Comparison of ENCODE assay signal across 39 cellular contexts in genomic region chr3:144930431-144930830, GRCh38.
"Had no signal": no experiment of that assay in that cellular context is flagged by ENCODE, and none has a peak within 500 bp of the region (broad histone marks: within the 10 kb centered on the region; RNA-seq: fewer than 3 reads in every experiment).

No MANE protein-coding gene starts in this region.

- H3K36me3 Mint-ChIP-seq: activated naive CD4-positive, alpha-beta T cell treated with anti-CD3 and anti-CD28 coated beads, Interleukin-2, amount 10 ng/mL, durations not matched to agents 7 days and 5 days; activated naive CD4-positive, alpha-beta T cell treated with anti-CD3 and anti-CD28 coated beads, Interleukin-2, amount 50 U/mL, for 24 hours; activated naive CD4-positive, alpha-beta T cell treated with anti-CD3 and anti-CD28 coated beads, Interleukin-2, amount 50 U/mL, for 72 hours; activated naive CD8-positive, alpha-beta T cell; activated naive CD8-positive, alpha-beta T cell treated with anti-CD3 and anti-CD28 coated beads for 36 hours; activated naive CD8-positive, alpha-beta T cell treated with anti-CD3 and anti-CD28 coated beads, Interleukin-2, amount 10 ng/mL, durations not matched to agents 7 days and 5 days; brain had no signal

- H3K36me3 ChIP-seq: adrenal gland, ascending aorta, brain microvascular endothelial cell, breast epithelium, cardiac muscle cell had no signal

- FAIRE-seq: astrocyte, bronchial epithelial cell had no signal

- H3K27me3 Mint-ChIP-seq: activated naive CD4-positive, alpha-beta T cell treated with anti-CD3 and anti-CD28 coated beads, Interleukin-2, amount 10 ng/mL, durations not matched to agents 7 days and 5 days; activated naive CD4-positive, alpha-beta T cell treated with anti-CD3 and anti-CD28 coated beads, Interleukin-2, amount 50 U/mL, for 24 hours; activated naive CD8-positive, alpha-beta T cell; activated naive CD8-positive, alpha-beta T cell treated with anti-CD3 and anti-CD28 coated beads for 36 hours; activated naive CD8-positive, alpha-beta T cell treated with anti-CD3 and anti-CD28 coated beads, Interleukin-2, amount 10 ng/mL, durations not matched to agents 7 days and 5 days; activated naive CD8-positive, alpha-beta T cell treated with anti-CD3 and anti-CD28 coated beads, Interleukin-2, amount 50 U/mL, for 24 hours; activated T-cell treated with anti-CD3 and anti-CD28 coated beads, Interleukin-2, amount 50 U/mL, for 24 hours; activated T-helper 17 cell treated with anti-CD3 and anti-CD28 coated beads, Interleukin-2, amount 50 U/mL, for 72 hours; central memory CD8-positive, alpha-beta T cell had no signal

- H3K4me3 Mint-ChIP-seq: activated naive CD4-positive, alpha-beta T cell treated with anti-CD3 and anti-CD28 coated beads for 36 hours; activated naive CD4-positive, alpha-beta T cell treated with anti-CD3 and anti-CD28 coated beads, Interleukin-2, amount 10 ng/mL, durations not matched to agents 7 days and 5 days; activated naive CD4-positive, alpha-beta T cell treated with anti-CD3 and anti-CD28 coated beads, Interleukin-2, amount 50 U/mL, for 24 hours; activated naive CD8-positive, alpha-beta T cell; activated naive CD8-positive, alpha-beta T cell treated with anti-CD3 and anti-CD28 coated beads for 36 hours; activated naive CD8-positive, alpha-beta T cell treated with anti-CD3 and anti-CD28 coated beads, Interleukin-2, amount 10 ng/mL, durations not matched to agents 7 days and 5 days; activated naive CD8-positive, alpha-beta T cell treated with anti-CD3 and anti-CD28 coated beads, Interleukin-2, amount 50 U/mL, for 24 hours; activated T-cell treated with anti-CD3 and anti-CD28 coated beads, Interleukin-2, amount 50 U/mL, for 24 hours; activated T-cell treated with anti-CD3 and anti-CD28 coated beads, Interleukin-2, amount 50 U/mL, for 4 hours; activated T-cell treated with anti-CD3 and anti-CD28 coated beads, Interleukin-2, amount 50 U/mL, for 72 hours; activated T-helper 1 cell treated with anti-CD3 and anti-CD28 coated beads, Interleukin-12 subunit alpha, Interleukin-12 subunit beta, Interleukin-2, Interleukin-4 antibody, amounts not matched to agents 30 ng/mL and 10 ng/mL and 1 ng/mL, durations not matched to agents 14 hours and 24 hours and 36 hours; activated T-helper 17 cell treated with anti-CD3 and anti-CD28 coated beads, Interleukin-2, amount 50 U/mL, for 72 hours; brain; central memory CD8-positive, alpha-beta T cell had no signal

- H3K9me3 Mint-ChIP-seq: activated naive CD4-positive, alpha-beta T cell treated with anti-CD3 and anti-CD28 coated beads for 36 hours; activated naive CD8-positive, alpha-beta T cell treated with anti-CD3 and anti-CD28 coated beads, Interleukin-2, amount 10 ng/mL, durations not matched to agents 7 days and 5 days; activated T-cell treated with anti-CD3 and anti-CD28 coated beads, Interleukin-2, amount 50 U/mL, for 24 hours; activated T-helper 1 cell treated with anti-CD3 and anti-CD28 coated beads, Interleukin-12 subunit alpha, Interleukin-12 subunit beta, Interleukin-2, Interleukin-4 antibody, amounts not matched to agents 30 ng/mL and 10 ng/mL and 1 ng/mL, durations not matched to agents 14 hours and 24 hours and 36 hours had no signal

- H3K27ac Mint-ChIP-seq: activated naive CD4-positive, alpha-beta T cell treated with anti-CD3 and anti-CD28 coated beads for 36 hours; activated naive CD4-positive, alpha-beta T cell treated with anti-CD3 and anti-CD28 coated beads, Interleukin-2, amount 10 ng/mL, durations not matched to agents 7 days and 5 days; activated naive CD4-positive, alpha-beta T cell treated with anti-CD3 and anti-CD28 coated beads, Interleukin-2, amount 50 U/mL, for 24 hours; activated naive CD4-positive, alpha-beta T cell treated with anti-CD3 and anti-CD28 coated beads, Interleukin-2, amount 50 U/mL, for 72 hours; activated naive CD8-positive, alpha-beta T cell; activated naive CD8-positive, alpha-beta T cell treated with anti-CD3 and anti-CD28 coated beads for 36 hours; activated naive CD8-positive, alpha-beta T cell treated with anti-CD3 and anti-CD28 coated beads, Interleukin-2, amount 10 ng/mL, durations not matched to agents 7 days and 5 days; activated naive CD8-positive, alpha-beta T cell treated with anti-CD3 and anti-CD28 coated beads, Interleukin-2, amount 50 U/mL, for 24 hours; activated T-cell treated with anti-CD3 and anti-CD28 coated beads, Interleukin-2, amount 50 U/mL, for 24 hours; activated T-cell treated with anti-CD3 and anti-CD28 coated beads, Interleukin-2, amount 50 U/mL, for 72 hours; activated T-helper 1 cell treated with anti-CD3 and anti-CD28 coated beads, Interleukin-12 subunit alpha, Interleukin-12 subunit beta, Interleukin-2, Interleukin-4 antibody, amounts not matched to agents 30 ng/mL and 10 ng/mL and 1 ng/mL, durations not matched to agents 14 hours and 24 hours and 36 hours; activated T-helper 17 cell treated with anti-CD3 and anti-CD28 coated beads, Interleukin-2, amount 50 U/mL, for 72 hours; activated T-helper 2 cell treated with anti-CD3 and anti-CD28 coated beads, Interferon-gamma antibody, Interleukin-2, Interleukin-4, amounts not matched to agents 10 μg/mL and 5 μg/mL and 100 μg/mL, durations not matched to agents 14 hours and 24 hours and 36 hours; brain had no signal

- DNase-seq: activated effector memory CD4-positive, alpha-beta T cell treated with anti-CD3 and anti-CD28 coated beads, Interleukin-2, amount 50 U/mL, for 16 hours; activated effector memory CD4-positive, alpha-beta T cell treated with Interleukin-2 at 50 U/mL for 16 hours; activated gamma-delta T cell; activated gamma-delta T cell treated with Interleukin-2 at 50 U/mL for 16 hours; activated naive CD4-positive, alpha-beta T cell; activated naive CD4-positive, alpha-beta T cell treated with anti-CD3 and anti-CD28 coated beads for 36 hours; activated naive CD4-positive, alpha-beta T cell treated with anti-CD3 and anti-CD28 coated beads, Interleukin-2, amount 10 ng/mL, durations not matched to agents 7 days and 5 days; activated naive CD4-positive, alpha-beta T cell treated with anti-CD3 and anti-CD28 coated beads, Interleukin-2, amount 50 U/mL, for 16 hours; activated naive CD4-positive, alpha-beta T cell treated with Interleukin-2 at 50 U/mL for 16 hours; activated naive CD8-positive, alpha-beta T cell treated with anti-CD3 and anti-CD28 coated beads for 36 hours; activated naive CD8-positive, alpha-beta T cell treated with anti-CD3 and anti-CD28 coated beads, Interleukin-2, amount 10 ng/mL, durations not matched to agents 7 days and 5 days; activated naive CD8-positive, alpha-beta T cell treated with anti-CD3 and anti-CD28 coated beads, Interleukin-2, amount 50 U/mL, for 24 hours; activated T-cell treated with anti-CD3 and anti-CD28 coated beads, Interleukin-2, amount 50 U/mL, for 24 hours; activated T-cell treated with anti-CD3 and anti-CD28 coated beads, Interleukin-2, amount 50 U/mL, for 4 hours; activated T-cell treated with anti-CD3 and anti-CD28 coated beads, Interleukin-2, amount 50 U/mL, for 48 hours; activated T-cell treated with anti-CD3 and anti-CD28 coated beads, Interleukin-2, amount 50 U/mL, for 72 hours; adrenal gland; amniotic stem cell; amygdala; anterior cingulate cortex; aorta; body of pancreas; brain microvascular endothelial cell; caudate nucleus; central memory CD4-positive, alpha-beta T cell; cerebellar nuclear complex had no signal

- H3K9me3 ChIP-seq: adrenal gland, body of pancreas had no signal

- H3K4me3 ChIP-seq: adrenal gland, ascending aorta, body of pancreas, breast epithelium, cardiac muscle cell had no signal

- H3K4me1 Mint-ChIP-seq: activated naive CD4-positive, alpha-beta T cell treated with anti-CD3 and anti-CD28 coated beads, Interleukin-2, amount 10 ng/mL, durations not matched to agents 7 days and 5 days; activated naive CD4-positive, alpha-beta T cell treated with anti-CD3 and anti-CD28 coated beads, Interleukin-2, amount 50 U/mL, for 24 hours; activated naive CD8-positive, alpha-beta T cell treated with anti-CD3 and anti-CD28 coated beads for 36 hours; activated naive CD8-positive, alpha-beta T cell treated with anti-CD3 and anti-CD28 coated beads, Interleukin-2, amount 10 ng/mL, durations not matched to agents 7 days and 5 days; activated naive CD8-positive, alpha-beta T cell treated with anti-CD3 and anti-CD28 coated beads, Interleukin-2, amount 50 U/mL, for 24 hours; activated T-helper 17 cell treated with anti-CD3 and anti-CD28 coated beads, Interleukin-2, amount 50 U/mL, for 72 hours; brain; central memory CD8-positive, alpha-beta T cell had no signal

- H3K27me3 ChIP-seq: adrenal gland, ascending aorta, body of pancreas, brain microvascular endothelial cell, breast epithelium, cardiac muscle cell had no signal

- H3K27ac ChIP-seq: adrenal gland, ascending aorta, body of pancreas, brain microvascular endothelial cell, breast epithelium, cardiac muscle cell had no signal

- H3K4me1 ChIP-seq: adrenal gland, ascending aorta, body of pancreas, breast epithelium had no signal

- ATAC-seq: activated naive CD4-positive, alpha-beta T cell treated with anti-CD3 and anti-CD28 coated beads, Interleukin-2, amount 50 U/mL, for 72 hours; activated naive CD8-positive, alpha-beta T cell treated with anti-CD3 and anti-CD28 coated beads, Interleukin-2, amount 50 U/mL, for 24 hours; activated T-cell treated with anti-CD3 and anti-CD28 coated beads, Interleukin-2, amount 50 U/mL, for 4 hours; activated T-cell treated with anti-CD3 and anti-CD28 coated beads, Interleukin-2, amount 50 U/mL, for 72 hours; activated T-helper 17 cell treated with anti-CD3 and anti-CD28 coated beads, Interleukin-2, amount 50 U/mL, for 72 hours; body of pancreas had no signal
